ENCODE assay signal across 25 cellular contexts in genomic region chr18:78813156-78813555, GRCh38.
DNase-seq lines count a peak whose midpoint lies in the region; FAIRE-seq and TF ChIP-seq lines count a peak whose summit lies in the region.
"Had no signal": no experiment of that assay in that cellular context is flagged by ENCODE, and none has a peak within 500 bp of the region (broad histone marks: within the 10 kb centered on the region; RNA-seq: fewer than 3 reads in every experiment).

No MANE protein-coding gene starts in this region.

- no peak for TF ChIP-seq EP300 in H1 (IDR thresholded peaks at IDR 0.05; ENCODE audit: borderline replicate concordance in 1 of 2, low read depth in 2 of 2, low read length in 2 of 2)

- no peak for TF ChIP-seq POLR2A in H1 (IDR thresholded peaks at IDR 0.05; ENCODE audit: control extremely low read depth in 1 of 2, low read depth in 2 of 2, low read length in 2 of 2)

- intact Hi-C loops in posterior vena cava (cut with DNase I) = no loop called here

- H2BK20ac ChIP-seq in H1 (ENCODE audit: low read length) = no peak overlapping the region

- no peak overlapping the region for H2BK15ac ChIP-seq in H1 (ENCODE audit: low read length)

- peaks cover 6% of the 10 kb centered on the region; the same call in 1 of the 2 replicates for H3K23me2 ChIP-seq in H1 (ENCODE audit: low read depth, low read length)

- no peak overlapping the region for H3K4me2 ChIP-seq in H1 (ENCODE audit: insufficient read depth in 1 of 2, low read depth in 2 of 2, low read length in 2 of 2)
- H3K4me2 ChIP-seq: A549; BLaER1 treated with 17β-estradiol and CSF1 and Interleukin-3, amounts not matched to agents 10 nM and 100 nM had no signal

- peak overlapping the region; percentile 54 for H3K27ac Mint-ChIP-seq in neural crest cell (ENCODE audit: unreplicated experiment)
- H3K27ac Mint-ChIP-seq: CD4-positive, alpha-beta T cell had no signal

- H3K79me2 ChIP-seq in H1 (ENCODE audit: control insufficient read depth in 1 of 2, insufficient read depth in 2 of 2, low read length in 2 of 2) = no peaks in the 10 kb centered on the region

- no peak overlapping the region; the same call in 1 of the 2 replicates for H4K8ac ChIP-seq in H1 (ENCODE audit: extremely low read depth, insufficient read depth, low read length)

- H2AK5ac ChIP-seq in H1 (ENCODE audit: low read depth, low read length) = no peak overlapping the region; the same call in 1 of the 2 replicates

- no peak for TF ChIP-seq CTCF in H1 (IDR thresholded peaks at IDR 0.05; ENCODE audit: control extremely low read depth in 1 of 3, insufficient read depth in 1 of 3, low read depth in 1 of 3, low read length in 3 of 3)
- no peak for TF ChIP-seq CTCF in neural crest cell (conservative IDR thresholded peaks at IDR 0.05)

- CTCF ChIA-PET in H1 (lab: Charles Lee; ENCODE audit: partially characterized antibody) = no interaction called here

- no peaks in the 10 kb centered on the region for H3K36me3 ChIP-seq in H7 (replicated peaks; ENCODE audit: control insufficient read depth, insufficient read depth, low read length)
- H3K36me3 ChIP-seq in H1 (ENCODE audit: control insufficient read depth in 2 of 4, insufficient read depth in 4 of 4, low read length in 3 of 4) = no peaks in the 10 kb centered on the region
- H3K36me3 ChIP-seq: BLaER1 treated with 17β-estradiol and CSF1 and Interleukin-3, amounts not matched to agents 10 nM and 100 nM had no signal

- H4K20me1 ChIP-seq in H1 (replicated peaks in 1 of 2; ENCODE audit: control insufficient read depth in 1 of 2, insufficient read depth in 2 of 2, low read length in 2 of 2) = peaks cover 0 to 6% of the 10 kb centered on the region in 2 experiments
- H4K20me1 ChIP-seq: BLaER1 treated with 17β-estradiol and CSF1 and Interleukin-3, amounts not matched to agents 10 nM and 100 nM had no signal

- H3K27me3 Mint-ChIP-seq in neural crest cell (ENCODE audit: low read depth) = peaks cover 19% of the 10 kb centered on the region

- TF ChIP-seq RAD21 in H1 (IDR thresholded peaks at IDR 0.05 in 1 of 2, conservative IDR thresholded peaks at IDR 0.05 in 1 of 2; ENCODE audit: low read depth in 2 of 2, low read length in 2 of 2) = no peak

- H2BK12ac ChIP-seq in H1 (ENCODE audit: low read depth, low read length) = 0 out of 2 replicates have a peak overlapping the region, but pooled peaks have one; percentile 60

- no peak for FAIRE-seq in H1 (lab: Jason Lieb, UNC)
- FAIRE-seq: A549, GM12891, HepG2, K562 had no signal

- H3K9me3 Mint-ChIP-seq in neural crest cell = peaks cover 3% of the 10 kb centered on the region
- H3K9me3 Mint-ChIP-seq: CD4-positive, alpha-beta T cell had no signal

- no peak overlapping the region for H3K23ac ChIP-seq in H1 (ENCODE audit: insufficient read length)

- H4K91ac ChIP-seq in H1 (replicated peaks; ENCODE audit: insufficient read length, low read length) = no peak overlapping the region

- peaks cover 3% of the 10 kb centered on the region in 2 experiments; a peak in 2 of 4 replicates for H3K9me3 ChIP-seq in H1 (ENCODE audit: insufficient read depth in 2 of 2, low read depth in 1 of 2, low read length in 1 of 2)
- H3K9me3 ChIP-seq: A549 had no signal

- no peak overlapping the region for H3K27ac ChIP-seq in H1 (ENCODE audit: low read depth, low read length)
- H3K27ac ChIP-seq: A549; BLaER1 treated with 17β-estradiol and CSF1 and Interleukin-3, amounts not matched to agents 10 nM and 100 nM; RWPE1 had no signal

- no peak overlapping the region for H3K14ac ChIP-seq in H1 (ENCODE audit: insufficient read length)

- WGBS in H1 (ENCODE audit: extremely low coverage in 1 of 2, insufficient coverage in 1 of 2, insufficient read length in 1 of 2, insufficient replicate concordance in 2 of 2, low coverage in 1 of 2, low lambda C conversion rate in 2 of 2, missing lambda C conversion rate in 1 of 2), 2 experiments = 93% methylated on average over 18 of the region's 18 CpGs; no CpG with 5 or more reads in 1 of the 2 experiments

- no peaks in the 10 kb centered on the region for H3K79me1 ChIP-seq in H1 (ENCODE audit: low read depth, low read length)

- peak overlapping the region; percentile 49; the same call in 1 of the 2 replicates for H2AFZ ChIP-seq in H1 (ENCODE audit: low read length)

- no peaks in the 10 kb centered on the region; the same call in 1 of the 2 replicates for H3K27me3 ChIP-seq in H7 (ENCODE audit: control insufficient read depth, insufficient read depth, low read length)
- no peaks in the 10 kb centered on the region for H3K27me3 ChIP-seq in H1 (replicated peaks in 1 of 4; ENCODE audit: control insufficient read depth in 3 of 4, extremely low read depth in 1 of 4, insufficient read depth in 3 of 4, low read length in 3 of 4)
- H3K27me3 ChIP-seq: BLaER1 treated with 17β-estradiol and CSF1 and Interleukin-3, amounts not matched to agents 10 nM and 100 nM had no signal

- no peak overlapping the region for H2BK120ac ChIP-seq in H1 (replicated peaks; ENCODE audit: low read depth, low read length)

- peaks cover 3 to 13% (median 7%) of the 10 kb centered on the region in 4 experiments for H3K4me1 ChIP-seq in H1 (replicated peaks in 1 of 4; ENCODE audit: control insufficient read depth in 3 of 4, insufficient read depth in 4 of 4, low read length in 3 of 4)
- H3K4me1 ChIP-seq: A549 had no signal

- H4K5ac ChIP-seq in H1 (ENCODE audit: insufficient read length, low read depth, low read length) = no peak overlapping the region

- H3K4me3 ChIP-seq in H7 (ENCODE audit: insufficient read depth, low read depth, low read length) (no peak overlapping the region), H1 (ENCODE audit: extremely low read depth in 1 of 4, insufficient read depth in 2 of 4, low read depth in 3 of 4, low read length in 4 of 4) (no peak overlapping the region)
- H3K4me3 ChIP-seq: A549; BLaER1 treated with 17β-estradiol and CSF1 and Interleukin-3, amounts not matched to agents 10 nM and 100 nM; K562 had no signal

- H3K4ac ChIP-seq in H1 (replicated peaks; ENCODE audit: insufficient read length, low read depth, low read length) = no peak overlapping the region

- POLR2A ChIA-PET in H1 (lab: Charles Lee; ENCODE audit: partially characterized antibody) = no interaction called here

- DNase-seq in H7 = peak; percentile 69
- no peak for DNase-seq in H1 (ENCODE audit: low read depth in 1 of 2, low spot score in 2 of 2)
- DNase-seq in neural crest cell (ENCODE audit: low read depth, low spot score) = no peak
- DNase-seq in NK-92 (lab: John Stamatoyannopoulos, UW; ENCODE audit: unreplicated experiment) = no peak
- no peak for DNase-seq in posterior vena cava (ENCODE audit: low spot score)
- no peak for DNase-seq in activated effector memory CD4-positive, alpha-beta T cell treated with Interleukin-2 at 50 U/mL for 16 hours
- DNase-seq in stimulated activated naive CD4-positive, alpha-beta T cell treated with Interleukin-2 at 50 U/mL for 16 hours (lab: John Stamatoyannopoulos, UW) = no peak
- DNase-seq: AML-193; CD4-positive, alpha-beta T cell; DMS53; GDM1; Kasumi-1; NCI-H1092 treated with DMSO at 0.1 percent for 48 hours; NCI-H1436; NCI-H187; NCI-H2171 treated with DMSO at 0.1 percent for 48 hours; NCI-H524; NCI-H774; SHP77 had no signal

- no peak overlapping the region for H3K18ac ChIP-seq in H1 (ENCODE audit: extremely low read depth, low read length)

- H2BK5ac ChIP-seq in H1 (ENCODE audit: low read depth, low read length) = no peak overlapping the region

- H3K4me3 Mint-ChIP-seq in neural crest cell = no peak overlapping the region
- H3K4me3 Mint-ChIP-seq: CD4-positive, alpha-beta T cell had no signal

- no peak overlapping the region for H3K9ac ChIP-seq in H1 (replicated peaks in 1 of 4; ENCODE audit: extremely low read depth in 1 of 4, low read depth in 3 of 4, low read length in 3 of 4)
- H3K9ac ChIP-seq: BLaER1 treated with 17β-estradiol and CSF1 and Interleukin-3, amounts not matched to agents 10 nM and 100 nM had no signal

- peaks cover 25% of the 10 kb centered on the region for H3K4me1 Mint-ChIP-seq in neural crest cell

- no peaks in the 10 kb centered on the region for H3K36me3 Mint-ChIP-seq in neural crest cell (ENCODE audit: low read depth)

- no peak overlapping the region for H3K56ac ChIP-seq in H1 (replicated peaks; ENCODE audit: insufficient read length, low read depth, low read length)

TF ChIP-seq in H1, 55 proteins besides CTCF, POLR2A, EP300 and RAD21 (continues in another document):
- TF ChIP-seq RFX5 (IDR thresholded peaks at IDR 0.05; ENCODE audit: borderline replicate concordance, low read depth, low read length) (no peak), KDM4A (IDR thresholded peaks at IDR 0.05; ENCODE audit: low read depth, low read length, severe bottlenecking) (no peak), POLR2AphosphoS5 (IDR thresholded peaks at IDR 0.05; ENCODE audit: low read depth, low read length) (no peak), CTBP2 (IDR thresholded peaks at IDR 0.05; ENCODE audit: borderline replicate concordance, insufficient read depth, insufficient read length, low read length) (no peak), JUND (IDR thresholded peaks at IDR 0.05; ENCODE audit: low read length) (no peak), BACH1 (IDR thresholded peaks at IDR 0.05; ENCODE audit: low read length) (no peak), BRCA1 (IDR thresholded peaks at IDR 0.05; ENCODE audit: low read depth, low read length) (no peak), FOSL1 (IDR thresholded peaks at IDR 0.05; ENCODE audit: insufficient read depth, low read depth, low read length) (no peak), SP4 (IDR thresholded peaks at IDR 0.05; ENCODE audit: low read length) (no peak), E2F6 (IDR thresholded peaks at IDR 0.05) (no peak), HDAC2 (IDR thresholded peaks at IDR 0.05; ENCODE audit: borderline replicate concordance in 1 of 2, low read depth in 2 of 2, low read length in 2 of 2) (no peak)
